In genomic region chr16:9042943-9043680, GRCh38 we compare ENCODE assay signal across 11 cellular contexts. TPM values are rescaled to one million over a fixed set of nuclear protein-coding genes. Genes with fewer than 3 reads are reported as not detected.
A peak's percentile ranks its signal among the peaks of the same experiment; 100 is the strongest.
DNase-seq lines count a peak whose midpoint lies in the region.
"Had no signal": no experiment of that assay in that cellular context is flagged by ENCODE, and none has a peak within 500 bp of the region (broad histone marks: within the 10 kb centered on the region; RNA-seq: fewer than 3 reads in every experiment).

No MANE protein-coding gene starts in this region.

- H3K36me3 ChIP-seq in skeletal muscle satellite cell (ENCODE audit: insufficient read depth, low read length): no peaks in the 10 kb centered on the region
- H3K36me3 ChIP-seq: heart left ventricle, suprapubic skin had no signal

- H3K4me3 ChIP-seq in skeletal muscle satellite cell (ENCODE audit: low read length): peak overlapping the region; percentile 28
- H3K4me3 ChIP-seq: heart left ventricle, suprapubic skin had no signal

- peak overlapping the region; percentile 71 for H3K4me2 ChIP-seq in skeletal muscle satellite cell (ENCODE audit: low read length)

- peak overlapping the region; percentile 57 for H3K9ac ChIP-seq in skeletal muscle satellite cell (ENCODE audit: low read depth, low read length)

- no peak overlapping the region for H3K27ac ChIP-seq in substantia nigra (ENCODE audit: low read depth, low read length, poor library complexity, severe bottlenecking)
- H3K27ac ChIP-seq: heart left ventricle, suprapubic skin had no signal

- H3K27me3 ChIP-seq in skeletal muscle satellite cell (ENCODE audit: control insufficient read depth, insufficient read depth, low read length): no peaks in the 10 kb centered on the region
- H3K27me3 ChIP-seq: heart left ventricle, suprapubic skin had no signal

- H3K9me3 ChIP-seq in skeletal muscle satellite cell (replicated peaks; ENCODE audit: low read length): no peaks in the 10 kb centered on the region
- H3K9me3 ChIP-seq: suprapubic skin had no signal

- DNase-seq in GM04503 (ENCODE audit: low read depth) (peak; percentile 56), T1000 (lab: John Stamatoyannopoulos, UW) (peak; percentile 49), fibroblast of peridontal ligament (ENCODE audit: extremely low read depth) (peak; percentile 80), substantia nigra (lab: John Stamatoyannopoulos, UW) (no peak), NCI-H146 (lab: John Stamatoyannopoulos, UW) (no peak), posterior vena cava (ENCODE audit: low spot score) (no peak)
- DNase-seq: activated B cell treated with CpG ODN at 0.5 μM for 24 hours, heart left ventricle, NCI-H2081 treated with DMSO at 0.1 percent for 48 hours had no signal

- intact Hi-C loops in posterior vena cava (cut with DNase I): no loop called here

- peaks cover 23% of the 10 kb centered on the region for H3K4me1 ChIP-seq in skeletal muscle satellite cell (ENCODE audit: control insufficient read depth, insufficient read depth, low read length)

RNA-seq across cellular contexts. Expression of gene HAPSTR1, which starts 48.3 kb away (rescaled TPM):
- total RNA-seq in skeletal muscle satellite cell (2012; rRNA removed): 53.1 and 62.4 TPM in 2 replicates
- total RNA-seq in posterior vena cava: 10 to 100 TPM; 63.9 to 65.7 TPM

Comparison
In these comparisons a context has a peak if more than half of its experiments do, and no peak if none do; other contexts are left out.
1. DNase-seq: peak in GM04503 (single experiment), T1000 (single experiment) and fibroblast of peridontal ligament (single experiment); none in substantia nigra (0 of 49), NCI-H146 (single experiment) and posterior vena cava (single experiment).